In the genomic region with DNA sequence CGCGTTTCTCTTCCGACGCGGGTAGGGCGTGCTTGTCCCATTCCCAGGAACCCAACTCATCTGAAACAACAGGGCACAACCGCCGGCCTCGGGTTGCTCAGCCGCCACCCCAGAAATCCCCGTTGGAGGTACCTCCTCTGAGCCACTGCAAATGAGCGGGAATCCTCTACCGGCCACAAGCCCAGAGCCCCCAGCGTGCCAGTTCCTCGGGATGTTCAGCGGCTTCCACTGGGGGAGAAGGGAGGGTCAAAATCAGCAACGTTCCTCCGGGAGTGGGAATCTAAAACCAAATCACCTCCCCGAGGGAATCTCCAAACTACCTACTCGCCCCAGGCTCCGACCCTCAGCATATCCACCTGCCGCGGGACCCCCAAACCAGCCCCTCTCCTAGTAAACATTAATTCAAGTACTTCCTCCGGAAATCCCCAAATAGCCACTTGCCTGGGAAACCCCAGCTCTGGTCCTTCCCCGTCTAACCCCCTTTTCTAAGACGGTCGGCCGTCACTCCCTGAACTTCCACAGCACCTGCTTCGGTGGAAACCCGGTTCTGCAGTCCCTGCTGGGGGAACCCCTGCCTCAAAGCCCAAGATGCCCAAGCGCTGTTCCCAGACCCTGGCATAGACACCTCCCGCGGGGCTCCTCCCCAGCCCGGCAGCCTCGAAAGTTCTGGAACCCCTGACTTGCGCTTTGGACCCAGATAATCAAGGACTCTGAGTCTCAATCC, we compare ENCODE assay signal across 8 cellular contexts. TPM values are rescaled to one million over a fixed set of nuclear protein-coding genes. Genes with fewer than 3 reads are reported as not detected.
DNase-seq lines count a peak whose midpoint lies in the region; ATAC-seq, FAIRE-seq and TF ChIP-seq lines count a peak whose summit lies in the region.

No MANE protein-coding gene starts in this region.

- in situ Hi-C loops in GM13977 (cut with MboI; ENCODE audit: low pct_unique_long_range_greater_than_20kb, low sequenced_read_pairs, unreplicated experiment), result no loop called here

- dilution Hi-C loops in endothelial cell of umbilical vein (cut with MboI; ENCODE audit: extremely low pct_ligation_motif_present, low sequenced_read_pairs), result no loop called here

- H3K9me1 ChIP-seq in endothelial cell of umbilical vein (replicated peaks; ENCODE audit: control insufficient read depth, extremely low read depth, insufficient read depth, low read length), result no peaks in the 10 kb centered on the region

- H3K4me1 ChIP-seq in HUES64 (ENCODE audit: insufficient read depth, low read length) (peaks cover 26% of the 10 kb centered on the region), endothelial cell of umbilical vein (ENCODE audit: control insufficient read depth, extremely low read depth, insufficient read depth, low read length) (peaks cover 16% of the 10 kb centered on the region), smooth muscle cell (ENCODE audit: low read depth) (no peaks in the 10 kb centered on the region)

- POLR2A ChIA-PET in endothelial cell of umbilical vein (lab: Charles Lee), result no interaction called here

- ATAC-seq in GM21423 (IDR thresholded peaks at IDR 0.05; ENCODE audit: unreplicated experiment) (peak; percentile 26), HG03520 (IDR thresholded peaks at IDR 0.05; ENCODE audit: unreplicated experiment) (no peak)

- no peaks in the 10 kb centered on the region for H4K20me1 ChIP-seq in endothelial cell of umbilical vein (replicated peaks; ENCODE audit: control insufficient read depth, extremely low read depth, insufficient read depth, low read length)
- H4K20me1 ChIP-seq in smooth muscle cell (ENCODE audit: low read depth), result no peaks in the 10 kb centered on the region

- 9% methylated on average over 36 of the region's 36 CpGs for WGBS in HUES64
- 53% methylated on average over 36 of the region's 36 CpGs for WGBS in smooth muscle cell (ENCODE audit: low lambda C conversion rate)

- H3K36me3 ChIP-seq in HUES64 (ENCODE audit: insufficient read depth, low read length) (no peaks in the 10 kb centered on the region), endothelial cell of umbilical vein (ENCODE audit: control insufficient read depth in 2 of 2, extremely low read depth in 1 of 2, insufficient read depth in 2 of 2, low read length in 2 of 2) (no peaks in the 10 kb centered on the region), smooth muscle cell (ENCODE audit: low read depth) (no peaks in the 10 kb centered on the region)

- H3K9me3 ChIP-seq in HUES64 (ENCODE audit: insufficient read depth, low read depth, low read length) (no peaks in the 10 kb centered on the region), endothelial cell of umbilical vein (replicated peaks; ENCODE audit: control insufficient read depth, insufficient read depth, low read length) (no peaks in the 10 kb centered on the region), smooth muscle cell (replicated peaks; ENCODE audit: low read depth) (no peaks in the 10 kb centered on the region)

- H3K27me3 ChIP-seq in HUES64 (ENCODE audit: insufficient read depth, low read length), result peaks cover 69% of the 10 kb centered on the region
- peaks cover 24 to 28% of the 10 kb centered on the region in 2 experiments for H3K27me3 ChIP-seq in endothelial cell of umbilical vein (ENCODE audit: control insufficient read depth in 2 of 2, insufficient read depth in 2 of 2, low read length in 2 of 2)
- H3K27me3 ChIP-seq in smooth muscle cell (ENCODE audit: low read depth), result peaks cover 26% of the 10 kb centered on the region

- DNase-seq in GM13977 (ENCODE audit: low spot score), result peak; percentile 85
- DNase-seq in endothelial cell of umbilical vein (ENCODE audit: low read depth, low spot score), result peak; percentile 9
- DNase-seq in smooth muscle cell (lab: John Stamatoyannopoulos, UW; ENCODE audit: unreplicated experiment), result no peak
- DNase-seq in substantia nigra (lab: John Stamatoyannopoulos, UW), result no peak
- DNase-seq in inferior parietal cortex (ENCODE audit: extremely low spot score), result no peak

- H3K79me2 ChIP-seq in endothelial cell of umbilical vein (ENCODE audit: control insufficient read depth, insufficient read depth, low read length) (no peaks in the 10 kb centered on the region), smooth muscle cell (ENCODE audit: low read depth) (no peaks in the 10 kb centered on the region)

- TF ChIP-seq CTCF in GM13977 (IDR thresholded peaks at IDR 0.05; ENCODE audit: extremely low read depth, insufficient read depth, missing control alignments), result no peak
- no peak for TF ChIP-seq CTCF in endothelial cell of umbilical vein (IDR thresholded peaks at IDR 0.05; ENCODE audit: extremely low read depth in 1 of 2, insufficient read depth in 1 of 2, low read depth in 1 of 2, low read length in 2 of 2)
- no peak for TF ChIP-seq CTCF in smooth muscle cell (IDR thresholded peaks at IDR 0.05; ENCODE audit: borderline replicate concordance, insufficient read depth, poor library complexity, severe bottlenecking)

- peak overlapping the region; percentile 46 for H3K4me3 ChIP-seq in HUES64 (ENCODE audit: low read length)
- no peak overlapping the region for H3K4me3 ChIP-seq in endothelial cell of umbilical vein (replicated peaks in 1 of 3; ENCODE audit: insufficient read depth in 1 of 3, low read depth in 1 of 3, low read length in 3 of 3)
- peak overlapping the region; percentile 51 for H3K4me3 ChIP-seq in smooth muscle cell

- H3K9ac ChIP-seq in HUES64 (ENCODE audit: low read depth, low read length), result peak overlapping the region; percentile 33; the same call in 1 of the 2 replicates
- no peak overlapping the region for H3K9ac ChIP-seq in endothelial cell of umbilical vein (replicated peaks; ENCODE audit: extremely low read depth, insufficient read depth, low read length)
- H3K9ac ChIP-seq in smooth muscle cell (ENCODE audit: low read depth), result no peak overlapping the region

- intact Hi-C loops in endothelial cell of umbilical vein (cut with micrococcal nuclease), result loop anchor here (1.0 to 5.0 kb wide), 6 partner anchors 100 to 534 kb away; a partner anchor contains a TSS

- CTCF ChIA-PET in endothelial cell of umbilical vein (lab: Charles Lee), result interaction anchor here (0.8 to 2.8 kb wide), 28 partner anchors 9 to 535 kb away, joined by 3 to 23 read pairs (median 8); a partner anchor contains a TSS

- no peak for FAIRE-seq in endothelial cell of umbilical vein (lab: Jason Lieb, UNC)

- H3K27ac ChIP-seq in HUES64 (ENCODE audit: low read depth, low read length) (no peak overlapping the region), endothelial cell of umbilical vein (ENCODE audit: insufficient read depth, low read depth, low read length) (no peak overlapping the region), smooth muscle cell (ENCODE audit: low read depth) (no peak overlapping the region), substantia nigra (ENCODE audit: low read depth, low read length, poor library complexity, severe bottlenecking) (no peak overlapping the region)

- peak overlapping the region; percentile 22 for H2AFZ ChIP-seq in endothelial cell of umbilical vein (ENCODE audit: low read depth, low read length)
- H2AFZ ChIP-seq in smooth muscle cell (ENCODE audit: low read depth), result no peak overlapping the region

- BruUV-seq in endothelial cell of umbilical vein (replicated peaks; lab: Mats Ljungman, UMichigan), result no TSS peak

- no peaks in the 10 kb centered on the region for H3F3A ChIP-seq in smooth muscle cell (ENCODE audit: low read depth)

- TF ChIP-seq POLR2A in endothelial cell of umbilical vein (IDR thresholded peaks at IDR 0.05; ENCODE audit: low read depth, low read length), result no peak

- peak overlapping the region; percentile 29 for H3K4me2 ChIP-seq in endothelial cell of umbilical vein (ENCODE audit: insufficient read depth, low read length)
- H3K4me2 ChIP-seq in smooth muscle cell, result peak overlapping the region; percentile 90

TF ChIP-seq in endothelial cell of umbilical vein, 7 proteins besides CTCF, POLR2A, EP300 and RAD21:
- TF ChIP-seq EZH2 (IDR thresholded peaks at IDR 0.05; ENCODE audit: borderline replicate concordance, low read depth, low read length, severe bottlenecking) (peak; percentile 17), GATA2 (IDR thresholded peaks at IDR 0.05; ENCODE audit: insufficient read depth, insufficient read length, low read depth, low read length) (no peak), MYC (IDR thresholded peaks at IDR 0.05; ENCODE audit: low read depth, low read length) (no peak)
TF ChIP-seq in endothelial cell of umbilical vein: peak in this region for 1.

RNA-seq across cellular contexts. Expression of a gene that starts 0.9 kb away (rescaled TPM):
- polyA plus RNA-seq in HUES64 (2013, experiment 1 of 2), result 1.7 TPM
- 2.5 TPM for polyA plus RNA-seq in HUES64 (2013, experiment 2 of 2)
- total RNA-seq in endothelial cell of umbilical vein, result 0.40 and 0.67 TPM in 2 replicates
- 0.08 and 0.12 TPM in 2 replicates for polyA plus RNA-seq in endothelial cell of umbilical vein
- polyA plus RNA-seq in endothelial cell of umbilical vein (2011; cell fraction: cytosol; rRNA removed), result 0.06 and 0.10 TPM in 2 replicates
- 0.71 and 0.86 TPM in 2 replicates for polyA plus RNA-seq in endothelial cell of umbilical vein (2011; cell fraction: nucleus; rRNA removed)
- polyA plus RNA-seq in endothelial cell of umbilical vein (2012), result 0.15 TPM in 1 of 2 replicates, not detected in the other
- 0.11 and 0.19 TPM in 2 replicates for polyA minus RNA-seq in endothelial cell of umbilical vein
- 2.4 TPM for polyA minus RNA-seq in endothelial cell of umbilical vein (2011; cell fraction: cytosol; rRNA and poly(A)+ RNA removed)
- 0.43 and 0.82 TPM in 2 replicates for polyA minus RNA-seq in endothelial cell of umbilical vein (2011; cell fraction: nucleus; rRNA and poly(A)+ RNA removed)
- total RNA-seq in smooth muscle cell, result 1.1 and 2.0 TPM in 2 replicates
- 0.54 and 1.5 TPM in 2 replicates for polyA plus RNA-seq in smooth muscle cell

RNA-seq across cellular contexts. Expression of a gene that starts 34.9 kb away (rescaled TPM):
- polyA plus RNA-seq in HUES64 (2013, experiment 1 of 2), result not detected
- not detected for polyA plus RNA-seq in HUES64 (2013, experiment 2 of 2)
- total RNA-seq in endothelial cell of umbilical vein (not detected in 2 replicates), smooth muscle cell (not detected in 2 replicates)
- polyA plus RNA-seq in endothelial cell of umbilical vein (not detected in 2 replicates), smooth muscle cell (not detected in 2 replicates)
- not detected in 2 replicates for polyA plus RNA-seq in endothelial cell of umbilical vein (2011; cell fraction: cytosol; rRNA removed)
- polyA plus RNA-seq in endothelial cell of umbilical vein (2011; cell fraction: nucleus; rRNA removed), result not detected in 2 replicates
- polyA plus RNA-seq in endothelial cell of umbilical vein (2012), result not detected in 2 replicates
- not detected in 2 replicates for polyA minus RNA-seq in endothelial cell of umbilical vein
- not detected for polyA minus RNA-seq in endothelial cell of umbilical vein (2011; cell fraction: cytosol; rRNA and poly(A)+ RNA removed)
- polyA minus RNA-seq in endothelial cell of umbilical vein (2011; cell fraction: nucleus; rRNA and poly(A)+ RNA removed), result not detected in 2 replicates

Comparison
In these comparisons a context has a peak if more than half of its experiments do, and no peak if none do; other contexts are left out.
1. DNase-seq: peak in GM13977 (single experiment) and endothelial cell of umbilical vein (single experiment); none in smooth muscle cell (single experiment), substantia nigra (0 of 49) and inferior parietal cortex (single experiment).
2. H3K4me3 ChIP-seq: peak in HUES64 (single experiment) and smooth muscle cell (single experiment); none in endothelial cell of umbilical vein (0 of 3).